In the genomic region with DNA sequence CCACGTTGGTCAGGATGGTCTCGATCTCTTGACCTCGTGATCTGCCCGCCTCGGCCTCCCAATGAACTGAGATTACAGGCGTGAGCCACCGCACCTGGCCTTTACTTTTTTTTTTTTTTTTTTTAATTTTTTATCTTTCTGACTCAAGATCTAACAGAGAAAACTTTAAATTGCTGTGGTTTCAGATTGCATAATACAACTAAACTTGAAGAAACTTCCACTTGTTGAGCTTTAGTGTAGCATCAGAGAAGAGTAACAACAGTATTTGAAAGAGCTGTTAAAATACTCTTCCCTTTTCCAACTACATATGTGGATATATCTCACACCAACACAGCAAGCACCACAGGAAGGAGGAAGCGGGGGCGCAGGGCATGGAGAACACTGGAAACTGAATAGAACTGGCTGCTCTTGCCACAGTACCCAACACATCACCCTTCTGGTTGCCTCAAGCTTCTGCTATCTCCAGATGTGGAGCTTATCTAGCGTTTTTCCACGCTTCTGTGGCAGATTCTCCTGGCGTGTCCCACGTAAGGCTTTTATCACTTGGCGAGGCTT, we compare ENCODE assay signal across 25 cellular contexts. TPM values are rescaled to one million over a fixed set of nuclear protein-coding genes. Genes with fewer than 3 reads are reported as not detected.
DNase-seq lines count a peak whose midpoint lies in the region; ATAC-seq and TF ChIP-seq lines count a peak whose summit lies in the region.
"Had no signal": no experiment of that assay in that cellular context is flagged by ENCODE, and none has a peak within 500 bp of the region (broad histone marks: within the 10 kb centered on the region; RNA-seq: fewer than 3 reads in every experiment).

No MANE protein-coding gene starts in this region.

- no peaks in the 10 kb centered on the region for H3K27me3 ChIP-seq in CD8-positive, alpha-beta T cell (ENCODE audit: insufficient read depth, low read length)
- no peaks in the 10 kb centered on the region for H3K27me3 ChIP-seq in hepatocyte
- H3K27me3 ChIP-seq: spleen, tibial artery had no signal

- no peaks in the 10 kb centered on the region for H3K9me3 Mint-ChIP-seq in dendritic cell treated with granulocyte-macrophage colony-stimulating factor and Interleukin-4, amounts not matched to agents 40 ng/mL and 50 ng/mL, for 4 days
- H3K9me3 Mint-ChIP-seq in CD8-positive, alpha-beta T cell = no peaks in the 10 kb centered on the region
- H3K9me3 Mint-ChIP-seq: activated naive CD8-positive, alpha-beta T cell treated with anti-CD3 and anti-CD28 coated beads, Interleukin-2, amount 10 ng/mL, durations not matched to agents 7 days and 5 days; activated T-helper 17 cell treated with anti-CD3 and anti-CD28 coated beads, Interleukin-2, amount 50 U/mL, for 72 hours; naive B cell; T-cell had no signal

- H2AFZ ChIP-seq in hepatocyte = no peak overlapping the region

- H4K20me1 ChIP-seq in hepatocyte (ENCODE audit: insufficient read depth, poor library complexity, severe bottlenecking) = no peaks in the 10 kb centered on the region

- POLR2A ChIA-PET in CD8-positive, alpha-beta T cell (lab: Charles Lee) = interaction anchor here (0.6 kb wide), 2 partner anchors 207 to 477 kb away, joined by 3 to 4 read pairs; no protein-coding TSS in a partner anchor

- WGBS in hepatocyte (ENCODE audit: low lambda C conversion rate, missing lambda C conversion rate) = 89% methylated on average over 14 of the region's 14 CpGs

- peaks cover 18% of the 10 kb centered on the region for H3K36me3 ChIP-seq in CD8-positive, alpha-beta T cell (ENCODE audit: insufficient read depth, low read length)
- H3K36me3 ChIP-seq in hepatocyte (replicated peaks; ENCODE audit: insufficient read depth, low read depth) = no peaks in the 10 kb centered on the region

- in situ Hi-C loops in KBM-7 (cut with MboI; ENCODE audit: low pct_unique_long_range_greater_than_20kb, low sequenced_read_pairs) = no loop called here

- H3K36me3 Mint-ChIP-seq in dendritic cell treated with granulocyte-macrophage colony-stimulating factor and Interleukin-4, amounts not matched to agents 40 ng/mL and 50 ng/mL, for 4 days (ENCODE audit: low read depth) = peaks cover 80% of the 10 kb centered on the region
- H3K36me3 Mint-ChIP-seq in CD8-positive, alpha-beta T cell = peaks cover 81% of the 10 kb centered on the region

- CTCF ChIA-PET in CD8-positive, alpha-beta T cell (lab: Charles Lee) = no interaction called here

- H3K4me1 Mint-ChIP-seq in dendritic cell treated with granulocyte-macrophage colony-stimulating factor and Interleukin-4, amounts not matched to agents 40 ng/mL and 50 ng/mL, for 4 days (ENCODE audit: low read depth) = peaks cover 51% of the 10 kb centered on the region
- H3K4me1 Mint-ChIP-seq in CD8-positive, alpha-beta T cell (ENCODE audit: low read depth) = no peaks in the 10 kb centered on the region
- H3K4me1 Mint-ChIP-seq: activated naive CD8-positive, alpha-beta T cell treated with anti-CD3 and anti-CD28 coated beads, Interleukin-2, amount 10 ng/mL, durations not matched to agents 7 days and 5 days; activated T-helper 17 cell treated with anti-CD3 and anti-CD28 coated beads, Interleukin-2, amount 50 U/mL, for 72 hours; naive B cell; T-cell had no signal

- H3K27me3 Mint-ChIP-seq in dendritic cell treated with granulocyte-macrophage colony-stimulating factor and Interleukin-4, amounts not matched to agents 40 ng/mL and 50 ng/mL, for 4 days = no peaks in the 10 kb centered on the region
- H3K27me3 Mint-ChIP-seq in CD8-positive, alpha-beta T cell (ENCODE audit: low read depth) = no peaks in the 10 kb centered on the region
- H3K27me3 Mint-ChIP-seq: activated naive CD8-positive, alpha-beta T cell treated with anti-CD3 and anti-CD28 coated beads, Interleukin-2, amount 10 ng/mL, durations not matched to agents 7 days and 5 days; activated T-helper 17 cell treated with anti-CD3 and anti-CD28 coated beads, Interleukin-2, amount 50 U/mL, for 72 hours; B cell; naive B cell; T-cell had no signal

- no peak overlapping the region for H3K4me2 ChIP-seq in hepatocyte

- H3K9me3 ChIP-seq in CD8-positive, alpha-beta T cell (ENCODE audit: low read length) = no peaks in the 10 kb centered on the region
- no peaks in the 10 kb centered on the region for H3K9me3 ChIP-seq in hepatocyte (ENCODE audit: low read depth)
- H3K9me3 ChIP-seq: Caco-2, spleen, tibial artery had no signal

- H3K4me1 ChIP-seq in CD8-positive, alpha-beta T cell (ENCODE audit: insufficient read depth, low read length) = no peaks in the 10 kb centered on the region
- H3K4me1 ChIP-seq in hepatocyte (ENCODE audit: insufficient read depth) = no peaks in the 10 kb centered on the region
- H3K4me1 ChIP-seq: Caco-2 had no signal

- TF ChIP-seq CTCF in AG10803 (conservative IDR thresholded peaks at IDR 0.05; ENCODE audit: low read length) (no peak), GM10266 (IDR thresholded peaks at IDR 0.05; ENCODE audit: control insufficient read depth, insufficient read depth, low read depth, missing control alignments) (no peak), hepatocyte (IDR thresholded peaks at IDR 0.05; ENCODE audit: poor library complexity) (no peak)
- no peak for TF ChIP-seq CTCF in CD8-positive, alpha-beta T cell (IDR thresholded peaks at IDR 0.05)

- peaks cover 4% of the 10 kb centered on the region for H3K79me2 ChIP-seq in hepatocyte

- peak; percentile 28 for DNase-seq in AG10803 (ENCODE audit: low read depth)
- peak; percentile 71 for DNase-seq in KBM-7
- DNase-seq in SIG-M5 treated with dmso at 0.1 percent for 504 hours (lab: John Stamatoyannopoulos, UW; ENCODE audit: unreplicated experiment) = peak; percentile 79
- DNase-seq in GM10266 (ENCODE audit: extremely low spot score) = no peak
- no peak for DNase-seq in CD8-positive, alpha-beta T cell
- no peak for DNase-seq in hepatocyte (ENCODE audit: low spot score)
- DNase-seq: activated CD8-positive, alpha-beta memory T cell treated with anti-CD3 and anti-CD28 coated beads, Interleukin-2, amount 50 U/mL, for 4 hours; activated naive CD8-positive, alpha-beta T cell treated with anti-CD3 and anti-CD28 coated beads, Interleukin-2, amount 10 ng/mL, durations not matched to agents 7 days and 5 days; Caco-2; cortex of kidney; GOT3; head of caudate nucleus; naive B cell; NCI-H2171 treated with DMSO at 0.1 percent for 48 hours; NCI-H524 treated with DMSO at 0.1 percent for 48 hours; spleen; stimulated activated CD4-positive, alpha-beta T cell treated with anti-CD3 and anti-CD28 coated beads, Interleukin-4, amount 100 ng/mL, for 1 hour; stimulated activated naive CD4-positive, alpha-beta T cell treated with Interleukin-2 at 50 U/mL for 16 hours; T-cell; tibial artery; WERI-Rb-1 had no signal

- no peak overlapping the region for H3K27ac ChIP-seq in CD8-positive, alpha-beta T cell (ENCODE audit: low read depth, low read length)
- no peak overlapping the region for H3K27ac ChIP-seq in hepatocyte
- H3K27ac ChIP-seq: tibial artery, WERI-Rb-1 had no signal

- H3K27ac Mint-ChIP-seq in dendritic cell treated with granulocyte-macrophage colony-stimulating factor and Interleukin-4, amounts not matched to agents 40 ng/mL and 50 ng/mL, for 4 days = peak overlapping the region; percentile 43
- H3K27ac Mint-ChIP-seq in CD8-positive, alpha-beta T cell = no peak overlapping the region
- H3K27ac Mint-ChIP-seq: activated naive CD8-positive, alpha-beta T cell treated with anti-CD3 and anti-CD28 coated beads, Interleukin-2, amount 10 ng/mL, durations not matched to agents 7 days and 5 days; activated T-helper 17 cell treated with anti-CD3 and anti-CD28 coated beads, Interleukin-2, amount 50 U/mL, for 72 hours; B cell; T-cell had no signal

- H3K9me2 ChIP-seq in hepatocyte (replicated peaks; ENCODE audit: insufficient read depth) = no peaks in the 10 kb centered on the region

- intact Hi-C loops in dendritic cell treated with granulocyte-macrophage colony-stimulating factor and Interleukin-4, amounts not matched to agents 40 ng/mL and 50 ng/mL, for 4 days (cut with micrococcal nuclease) = loop anchor here (5.0 kb wide), 1 partner anchor 97 kb away; no protein-coding TSS in a partner anchor
- intact Hi-C loops in CD8-positive, alpha-beta T cell (cut with DNase I, micrococcal nuclease) = no loop called here

- H3K4me3 Mint-ChIP-seq in dendritic cell treated with granulocyte-macrophage colony-stimulating factor and Interleukin-4, amounts not matched to agents 40 ng/mL and 50 ng/mL, for 4 days = no peak overlapping the region
- no peak overlapping the region for H3K4me3 Mint-ChIP-seq in CD8-positive, alpha-beta T cell
- H3K4me3 Mint-ChIP-seq: activated naive CD8-positive, alpha-beta T cell treated with anti-CD3 and anti-CD28 coated beads, Interleukin-2, amount 10 ng/mL, durations not matched to agents 7 days and 5 days; activated T-helper 17 cell treated with anti-CD3 and anti-CD28 coated beads, Interleukin-2, amount 50 U/mL, for 72 hours; B cell; naive B cell; T-cell had no signal

- no peak for ATAC-seq in CD8-positive, alpha-beta T cell
- ATAC-seq in HG03354 (IDR thresholded peaks at IDR 0.05; ENCODE audit: poor library complexity, severe bottlenecking, unreplicated experiment) = no peak
- ATAC-seq: activated T-helper 17 cell treated with anti-CD3 and anti-CD28 coated beads, Interleukin-2, amount 50 U/mL, for 72 hours; T-cell had no signal

- H3K4me3 ChIP-seq in AG10803 (ENCODE audit: low read length) (no peak overlapping the region), hepatocyte (no peak overlapping the region)
- no peak overlapping the region for H3K4me3 ChIP-seq in CD8-positive, alpha-beta T cell (ENCODE audit: low read depth, low read length)
- H3K4me3 ChIP-seq: spleen, tibial artery had no signal

RNA-seq across cellular contexts. Expression of a gene that starts 45.4 kb away (rescaled TPM):
- 1 to 10 TPM in 1 of 2 experiments, not detected in 1; 1.5 TPM for total RNA-seq in CD8-positive, alpha-beta T cell
- 0.50 TPM in 1 of 2 replicates, not detected in the other for total RNA-seq in hepatocyte
- polyA plus RNA-seq in hepatocyte = 2.0 and 3.4 TPM in 2 replicates

Comparison
In these comparisons a context has a peak if more than half of its experiments do, and no peak if none do; other contexts are left out.
1. DNase-seq: peak in AG10803 (single experiment), KBM-7 (single experiment) and SIG-M5 treated with dmso at 0.1 percent for 504 hours (single experiment); none in GM10266 (single experiment), CD8-positive, alpha-beta T cell (0 of 7) and hepatocyte (single experiment).